Comparison of ENCODE assay signal across 22 cellular contexts in the genomic region with DNA sequence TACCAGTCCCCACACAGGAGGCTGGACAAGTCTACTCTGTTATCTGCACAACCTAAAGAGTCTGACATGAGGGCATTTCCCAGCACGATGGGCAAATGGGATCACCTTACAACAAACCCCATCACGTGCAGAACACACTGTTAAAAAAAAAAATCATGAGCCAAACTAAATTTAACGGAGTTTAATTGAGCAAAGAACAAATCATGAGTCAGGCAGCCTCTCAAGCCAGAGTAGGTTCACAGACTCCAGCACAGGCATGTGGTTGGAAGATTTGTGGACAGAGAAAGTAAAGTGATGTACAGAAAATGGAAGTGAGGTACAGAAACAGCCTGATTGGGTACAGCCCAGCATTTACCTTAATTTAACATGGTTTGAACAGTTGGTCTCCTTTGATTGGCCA. TPM values are rescaled to one million over a fixed set of nuclear protein-coding genes. Genes with fewer than 3 reads are reported as not detected.
"Had no signal": no experiment of that assay in that cellular context is flagged by ENCODE, and none has a peak within 500 bp of the region (broad histone marks: within the 10 kb centered on the region; RNA-seq: fewer than 3 reads in every experiment).

No MANE protein-coding gene starts in this region.

- H3K4me3 Mint-ChIP-seq: activated CD8-positive, alpha-beta memory T cell treated with anti-CD3 and anti-CD28 coated beads, Interleukin-2, amount 10 ng/mL, durations not matched to agents 7 days and 5 days; activated T-cell treated with anti-CD3 and anti-CD28 coated beads, Interleukin-2, amount 50 U/mL, for 24 hours; natural killer cell treated with Interleukin-12 subunit alpha and Interleukin-12 subunit beta and Interleukin-15 and Interleukin-18, amount 100 ng/mL, for 72 hours; stimulated activated naive B cell treated with anti-CD40 and anti-IgM and Interleukin-4, amounts not matched to agents 10 μg/mL and 1 μg/mL and 100 μg/mL, for 72 hours had no signal

- H3K9me3 ChIP-seq: body of pancreas, colonic mucosa, right atrium auricular region, transverse colon, vagina had no signal

- DNase-seq: activated CD4-positive, alpha-beta T cell treated with anti-CD3 and anti-CD28 coated beads for 1 hour; activated CD4-positive, alpha-beta T cell treated with anti-CD3 and anti-CD28 coated beads, Interleukin-2, amount 50 U/mL, for 48 hours; activated CD8-positive, alpha-beta memory T cell treated with anti-CD3 and anti-CD28 coated beads, Interleukin-2, amount 10 ng/mL, durations not matched to agents 7 days and 5 days; activated effector memory CD4-positive, alpha-beta T cell treated with anti-CD3 and anti-CD28 coated beads, Interleukin-2, amount 50 U/mL, for 16 hours; activated T-cell treated with anti-CD3 and anti-CD28 coated beads, Interleukin-2, amount 50 U/mL, for 24 hours; amniotic stem cell; body of pancreas; central memory CD4-positive, alpha-beta T cell; colonic mucosa; foreskin melanocyte; mesendoderm; stimulated activated CD4-positive, alpha-beta T cell treated with anti-CD3 and anti-CD28 coated beads, Interleukin-2, amount 100 ng/mL, for 48 hours; stimulated activated naive B cell treated with anti-CD40 and anti-IgM and Interleukin-4, amounts not matched to agents 10 μg/mL and 1 μg/mL and 100 μg/mL, for 72 hours; substantia nigra; T-helper 9 cell; transverse colon had no signal

- FAIRE-seq: endometrium had no signal

- H3K27ac Mint-ChIP-seq: activated CD8-positive, alpha-beta memory T cell treated with anti-CD3 and anti-CD28 coated beads, Interleukin-2, amount 10 ng/mL, durations not matched to agents 7 days and 5 days; activated naive CD4-positive, alpha-beta T cell treated with anti-CD3 and anti-CD28 coated beads, Interleukin-2, amount 50 U/mL, for 72 hours; activated T-cell treated with anti-CD3 and anti-CD28 coated beads, Interleukin-2, amount 50 U/mL, for 24 hours; natural killer cell treated with Interleukin-12 subunit alpha and Interleukin-12 subunit beta and Interleukin-15 and Interleukin-18, amount 100 ng/mL, for 72 hours had no signal

- H3K27me3 ChIP-seq: body of pancreas, colonic mucosa, right atrium auricular region, transverse colon, vagina had no signal

- H3K36me3 ChIP-seq: colonic mucosa, right atrium auricular region, transverse colon, vagina had no signal

- H3K4me1 ChIP-seq: body of pancreas, colonic mucosa, right atrium auricular region, transverse colon, vagina had no signal

- H3K9me3 Mint-ChIP-seq: activated naive CD4-positive, alpha-beta T cell treated with anti-CD3 and anti-CD28 coated beads, Interleukin-2, amount 50 U/mL, for 72 hours; activated T-cell treated with anti-CD3 and anti-CD28 coated beads, Interleukin-2, amount 50 U/mL, for 24 hours; natural killer cell treated with Interleukin-12 subunit alpha and Interleukin-12 subunit beta and Interleukin-15 and Interleukin-18, amount 100 ng/mL, for 72 hours had no signal

- H3K36me3 Mint-ChIP-seq: activated CD8-positive, alpha-beta memory T cell treated with anti-CD3 and anti-CD28 coated beads, Interleukin-2, amount 10 ng/mL, durations not matched to agents 7 days and 5 days; activated naive CD4-positive, alpha-beta T cell treated with anti-CD3 and anti-CD28 coated beads, Interleukin-2, amount 50 U/mL, for 72 hours; natural killer cell treated with Interleukin-12 subunit alpha and Interleukin-12 subunit beta and Interleukin-15 and Interleukin-18, amount 100 ng/mL, for 72 hours had no signal

- H3K4me3 ChIP-seq: body of pancreas, colonic mucosa, right atrium auricular region, transverse colon, vagina had no signal

- ATAC-seq: activated CD8-positive, alpha-beta memory T cell treated with anti-CD3 and anti-CD28 coated beads, Interleukin-2, amount 10 ng/mL, durations not matched to agents 7 days and 5 days; activated naive CD4-positive, alpha-beta T cell treated with anti-CD3 and anti-CD28 coated beads, Interleukin-2, amount 50 U/mL, for 72 hours; body of pancreas; esophagus mucosa; natural killer cell treated with Interleukin-12 subunit alpha and Interleukin-12 subunit beta and Interleukin-15 and Interleukin-18, amount 100 ng/mL, for 72 hours; stimulated activated naive B cell treated with anti-CD40 and anti-IgM and Interleukin-4, amounts not matched to agents 10 μg/mL and 1 μg/mL and 100 μg/mL, for 72 hours had no signal

- H3K4me1 Mint-ChIP-seq: activated CD8-positive, alpha-beta memory T cell treated with anti-CD3 and anti-CD28 coated beads, Interleukin-2, amount 10 ng/mL, durations not matched to agents 7 days and 5 days had no signal

- H3K27me3 Mint-ChIP-seq: activated T-cell treated with anti-CD3 and anti-CD28 coated beads, Interleukin-2, amount 50 U/mL, for 24 hours; stimulated activated naive B cell treated with anti-CD40 and anti-IgM and Interleukin-4, amounts not matched to agents 10 μg/mL and 1 μg/mL and 100 μg/mL, for 72 hours had no signal

- H3K27ac ChIP-seq: body of pancreas, colonic mucosa, right atrium auricular region, transverse colon, vagina had no signal

RNA-seq across cellular contexts. Expression of gene KYNU, which starts 59.9 kb away (rescaled TPM):
- total RNA-seq: activated CD8-positive, alpha-beta memory T cell treated with anti-CD3 and anti-CD28 coated beads, Interleukin-2, amount 10 ng/mL, durations not matched to agents 7 days and 5 days; activated naive CD4-positive, alpha-beta T cell treated with anti-CD3 and anti-CD28 coated beads, Interleukin-2, amount 50 U/mL, for 72 hours had no signal
